Comparison of ENCODE assay signal across 8 cellular contexts in the genomic region with DNA sequence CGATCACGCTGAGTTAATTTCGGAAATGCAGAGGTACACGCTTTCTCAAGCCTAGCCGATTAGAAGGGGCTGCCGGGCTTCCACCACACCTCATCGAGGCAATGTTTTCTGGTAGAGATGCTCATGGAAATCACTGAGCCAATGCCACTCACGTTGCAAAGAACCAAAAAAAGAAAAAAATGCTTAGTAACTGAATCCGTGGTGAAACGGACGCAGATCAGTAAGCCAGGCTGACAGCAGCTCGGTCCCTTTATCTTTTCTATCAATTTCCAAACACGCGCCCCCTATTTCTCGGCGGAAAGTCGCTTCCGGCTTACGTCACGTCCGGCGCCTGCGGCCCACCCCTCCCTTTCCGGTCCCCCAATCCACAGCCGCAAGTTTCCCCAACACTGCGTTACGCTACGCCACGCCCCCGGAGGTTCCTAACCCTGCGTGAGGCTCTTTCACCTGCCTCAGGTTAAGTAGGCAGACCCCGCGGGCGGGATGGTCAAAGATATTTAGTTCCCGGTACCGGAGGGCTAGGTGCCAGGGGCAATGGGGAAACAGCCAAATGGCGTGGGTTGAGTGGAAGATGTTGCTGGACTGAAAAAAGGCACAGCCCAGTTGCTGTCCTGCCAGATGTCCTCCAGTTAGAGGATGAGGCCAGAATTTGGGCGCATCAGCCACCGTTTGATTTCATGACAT. TPM values are rescaled to one million over a fixed set of nuclear protein-coding genes. Genes with fewer than 3 reads are reported as not detected.
DNase-seq lines count a peak whose midpoint lies in the region; ATAC-seq and TF ChIP-seq lines count a peak whose summit lies in the region.

A gene with protein sequence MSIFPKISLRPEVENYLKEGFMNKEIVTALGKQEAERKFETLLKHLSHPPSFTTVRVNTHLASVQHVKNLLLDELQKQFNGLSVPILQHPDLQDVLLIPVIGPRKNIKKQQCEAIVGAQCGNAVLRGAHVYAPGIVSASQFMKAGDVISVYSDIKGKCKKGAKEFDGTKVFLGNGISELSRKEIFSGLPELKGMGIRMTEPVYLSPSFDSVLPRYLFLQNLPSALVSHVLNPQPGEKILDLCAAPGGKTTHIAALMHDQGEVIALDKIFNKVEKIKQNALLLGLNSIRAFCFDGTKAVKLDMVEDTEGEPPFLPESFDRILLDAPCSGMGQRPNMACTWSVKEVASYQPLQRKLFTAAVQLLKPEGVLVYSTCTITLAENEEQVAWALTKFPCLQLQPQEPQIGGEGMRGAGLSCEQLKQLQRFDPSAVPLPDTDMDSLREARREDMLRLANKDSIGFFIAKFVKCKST (minus strand): TSS at position 264 of the 684 bp plus-strand sequence. CDS start 384 bp downstream, outside the sequence.

- H3K9me3 ChIP-seq in HUES48 (ENCODE audit: control insufficient read depth, insufficient read depth, low read length) (no peaks in the 10 kb centered on the region), OCI-LY3 (ENCODE audit: insufficient read depth, low read length) (no peaks in the 10 kb centered on the region), mononuclear cell (ENCODE audit: low read depth, low read length) (no peaks in the 10 kb centered on the region)

- H3K9ac ChIP-seq in HUES48 (ENCODE audit: low read depth, low read length) (peak within 1 kb of the TSS; percentile 78), OCI-LY3 (ENCODE audit: low read length) (peak within 1 kb of the TSS; percentile 78)

- H3K27ac ChIP-seq in HUES48 (ENCODE audit: low read depth, low read length) (peak within 1 kb of the TSS; percentile 74), OCI-LY3 (ENCODE audit: low read length) (peak within 1 kb of the TSS; percentile 57)

- peak; percentile 98 for ATAC-seq in GM21381 (IDR thresholded peaks at IDR 0.05; ENCODE audit: unreplicated experiment)

- H3K4me2 ChIP-seq in OCI-LY3 (ENCODE audit: low read length), result peak within 1 kb of the TSS; percentile 84

- TF ChIP-seq CTCF in OCI-LY3 (IDR thresholded peaks at IDR 0.05; ENCODE audit: low read depth, low read length), result no peak
- no peak for TF ChIP-seq CTCF in epithelial cell of esophagus (IDR thresholded peaks at IDR 0.05; ENCODE audit: insufficient read depth, low read depth, low read length, missing control alignments)

- H4K20me1 ChIP-seq in OCI-LY3 (ENCODE audit: insufficient read depth, low read length), result no peaks in the 10 kb centered on the region

- H2AFZ ChIP-seq in OCI-LY3 (ENCODE audit: low read depth, low read length), result peak within 1 kb of the TSS; percentile 95

- H3K4me1 ChIP-seq in HUES48 (ENCODE audit: control insufficient read depth, insufficient read depth, low read length) (peaks cover 7% of the 10 kb centered on the region; the same call in 1 of the 2 replicates), OCI-LY3 (ENCODE audit: low read length) (peaks cover 18% of the 10 kb centered on the region), mononuclear cell (ENCODE audit: insufficient read depth, low read length) (peaks cover 11% of the 10 kb centered on the region)

- peak within 1 kb of the TSS; percentile 99 for H3K4me3 ChIP-seq in HUES48 (ENCODE audit: low read depth, low read length)
- peak within 1 kb of the TSS; percentile 99 for H3K4me3 ChIP-seq in OCI-LY3 (ENCODE audit: low read length)
- peak within 1 kb of the TSS; percentile 90 for H3K4me3 ChIP-seq in epithelial cell of esophagus (ENCODE audit: low read length)
- peak within 1 kb of the TSS; percentile 95 for H3K4me3 ChIP-seq in mononuclear cell (ENCODE audit: low read length)

- DNase-seq in D341Med (ENCODE audit: low spot score) (peak; percentile 93), activated T-cell treated with anti-CD3 and anti-CD28 coated beads for 1 hour (ENCODE audit: low read depth) (peak; percentile 90), epithelial cell of esophagus (ENCODE audit: low read depth) (peak; percentile 88)
- DNase-seq in stimulated activated CD8-positive, alpha-beta memory T cell treated with anti-CD3 and anti-CD28 coated beads, Interleukin-4, amount 100 ng/mL, for 4 hours (ENCODE audit: low read depth in 2 of 2, low spot score in 1 of 2), result peak; percentile 89 to 91

- H3K79me2 ChIP-seq in OCI-LY3 (ENCODE audit: low read length), result peaks cover 30% of the 10 kb centered on the region

- H3K27me3 ChIP-seq in HUES48 (ENCODE audit: control insufficient read depth, insufficient read depth, low read length) (no peaks in the 10 kb centered on the region), OCI-LY3 (ENCODE audit: low read depth, low read length) (no peaks in the 10 kb centered on the region), mononuclear cell (ENCODE audit: insufficient read depth, low read length) (no peaks in the 10 kb centered on the region)

- H3K36me3 ChIP-seq in HUES48 (ENCODE audit: control insufficient read depth, insufficient read depth, low read length) (peaks cover 16% of the 10 kb centered on the region), OCI-LY3 (replicated peaks; ENCODE audit: low read depth, low read length) (no peaks in the 10 kb centered on the region)

RNA-seq across cellular contexts. Expression of the gene that starts here (rescaled TPM):
- total RNA-seq in mononuclear cell, result 17.3 TPM

Comparison
In these comparisons a context has a peak if more than half of its experiments do, and no peak if none do; other contexts are left out.
1. Peak in every context shown above with its lines: DNase-seq, ATAC-seq, H3K4me3 ChIP-seq and H3K27ac ChIP-seq.